13 cellular contexts compared by ENCODE assay signal in the genomic region with DNA sequence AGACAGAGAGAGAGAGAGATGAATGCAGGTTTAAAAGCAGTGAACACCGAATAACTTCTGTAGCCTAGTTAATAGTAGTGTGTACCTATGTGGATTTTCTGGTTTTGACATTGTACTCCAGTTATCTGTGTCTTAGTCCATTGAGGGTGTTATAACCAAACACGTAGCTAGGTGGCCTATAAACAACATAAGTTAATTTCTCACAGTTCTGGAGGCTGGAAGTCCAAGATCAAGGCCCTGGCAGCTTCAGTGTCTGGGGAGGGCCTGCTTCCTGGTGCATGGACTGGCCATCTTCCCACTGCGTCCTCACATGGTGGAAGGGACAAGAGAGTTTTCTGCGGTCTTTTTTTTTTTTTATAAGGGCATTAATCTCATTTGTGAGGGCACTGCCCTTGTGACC. TPM values are rescaled to one million over a fixed set of nuclear protein-coding genes. Genes with fewer than 3 reads are reported as not detected.
DNase-seq lines count a peak whose midpoint lies in the region; ATAC-seq and TF ChIP-seq lines count a peak whose summit lies in the region.
"Had no signal": no experiment of that assay in that cellular context is flagged by ENCODE, and none has a peak within 500 bp of the region (broad histone marks: within the 10 kb centered on the region; RNA-seq: fewer than 3 reads in every experiment).

No MANE protein-coding gene starts in this region.

- no peaks in the 10 kb centered on the region for H3K27me3 ChIP-seq in thyroid gland
- H3K27me3 ChIP-seq in gastrocnemius medialis, result peaks cover 0 to 7% (median 0%) of the 10 kb centered on the region in 3 donors

- no peak for ATAC-seq in gastrocnemius medialis

- POLR2A ChIA-PET in GM10248 (lab: Yijun Ruan, JAX), result interaction anchor here (0.6 kb wide), 1 partner anchor 280 kb away, joined by 4 read pairs; no protein-coding TSS in a partner anchor

- H3K4me3 ChIP-seq in thyroid gland (replicated peaks in 1 of 3) (no peak overlapping the region), gastrocnemius medialis (no peak overlapping the region)
- H3K4me3 ChIP-seq: skin epidermis had no signal

- H3K27ac ChIP-seq in thyroid gland, result no peak overlapping the region
- no peak overlapping the region for H3K27ac ChIP-seq in gastrocnemius medialis
- H3K27ac ChIP-seq: skin epidermis had no signal

- TF ChIP-seq POLR2A in thyroid gland (IDR thresholded peaks at IDR 0.05), result no peak
- TF ChIP-seq POLR2A in gastrocnemius medialis (IDR thresholded peaks at IDR 0.05), result no peak

- H3K4me1 ChIP-seq in thyroid gland (peaks cover 0 to 10% of the 10 kb centered on the region in 2 donors), gastrocnemius medialis (no peaks in the 10 kb centered on the region)

- intact Hi-C loops in thyroid gland (cut with DNase I) (no loop called here), gastrocnemius medialis (cut with DNase I; ENCODE audit: low total_unique reads) (no loop called here)

- in situ Hi-C loops in gastrocnemius medialis (cut with MboI; ENCODE audit: low sequenced_read_pairs in 4 of 4), result loop anchor here in 1 of 4 donors (5.0 kb wide), 1 partner anchor 93 kb away; no protein-coding TSS in a partner anchor

- CTCF ChIA-PET in GM10248 (lab: Yijun Ruan, JAX), result interaction anchor here (1.2 to 8.0 kb wide), 8 partner anchors 10 to 108 kb away, joined by 3 to 51 read pairs (median 4); no protein-coding TSS in a partner anchor

- peak; percentile 4 for TF ChIP-seq CTCF in GM10248 (IDR thresholded peaks at IDR 0.05; ENCODE audit: control extremely low read depth, extremely low read depth, low read depth, missing control alignments)
- TF ChIP-seq CTCF in thyroid gland (IDR thresholded peaks at IDR 0.05), result no peak
- no peak for TF ChIP-seq CTCF in gastrocnemius medialis (IDR thresholded peaks at IDR 0.05 in 4 of 5, conservative IDR thresholded peaks at IDR 0.05 in 1 of 5)

- 84 to 90% methylated on average over 4 of the region's 4 CpGs for WGBS in thyroid gland, 2 donors

- DNase-seq in AG08395 (ENCODE audit: low spot score) (peak; percentile 1), GM10248 (ENCODE audit: extremely low spot score) (no peak), NCI-H2227 (lab: John Stamatoyannopoulos, UW; ENCODE audit: unreplicated experiment) (peak; percentile 31), dermis blood vessel endothelial cell (peak; percentile 11), thyroid gland (no peak), gastrocnemius medialis (no peak), dedifferentiated amniotic fluid mesenchymal stem cell (ENCODE audit: extremely low spot score) (no peak)
- no peak for DNase-seq in NK-92 treated with Interleukin-12 subunit alpha and Interleukin-12 subunit beta, amount 100 ng/mL, for 24 hours (lab: John Stamatoyannopoulos, UW)
- DNase-seq: DMS153; effector memory CD4-positive, alpha-beta T cell; NCI-H2171; T-helper 1 cell had no signal

- no peaks in the 10 kb centered on the region for H3K9me3 ChIP-seq in thyroid gland
- H3K9me3 ChIP-seq in gastrocnemius medialis, result no peaks in the 10 kb centered on the region

- no peaks in the 10 kb centered on the region for H3K36me3 ChIP-seq in thyroid gland
- no peaks in the 10 kb centered on the region for H3K36me3 ChIP-seq in gastrocnemius medialis

RNA-seq across cellular contexts. Expression of a gene that starts 23.5 kb away (rescaled TPM):
- total RNA-seq in dermis blood vessel endothelial cell, result not detected in 2 replicates
- total RNA-seq in thyroid gland, result under 1 TPM in 2 of 4 donors, not detected in 2; 0.22 to 0.71 TPM
- total RNA-seq in gastrocnemius medialis, result 1 to 10 TPM in 1 of 4 donors, not detected in 3; 1.6 TPM

Comparison
In these comparisons a context has a peak if more than half of its experiments do, and no peak if none do; other contexts are left out.
1. DNase-seq: peak in AG08395 (single experiment), NCI-H2227 (single experiment) and dermis blood vessel endothelial cell (single experiment); none in GM10248 (single experiment), thyroid gland (0 of 2), gastrocnemius medialis (0 of 2), dedifferentiated amniotic fluid mesenchymal stem cell (single experiment) and NK-92 treated with Interleukin-12 subunit alpha and Interleukin-12 subunit beta, amount 100 ng/mL, for 24 hours (single experiment).